In the genomic region with DNA sequence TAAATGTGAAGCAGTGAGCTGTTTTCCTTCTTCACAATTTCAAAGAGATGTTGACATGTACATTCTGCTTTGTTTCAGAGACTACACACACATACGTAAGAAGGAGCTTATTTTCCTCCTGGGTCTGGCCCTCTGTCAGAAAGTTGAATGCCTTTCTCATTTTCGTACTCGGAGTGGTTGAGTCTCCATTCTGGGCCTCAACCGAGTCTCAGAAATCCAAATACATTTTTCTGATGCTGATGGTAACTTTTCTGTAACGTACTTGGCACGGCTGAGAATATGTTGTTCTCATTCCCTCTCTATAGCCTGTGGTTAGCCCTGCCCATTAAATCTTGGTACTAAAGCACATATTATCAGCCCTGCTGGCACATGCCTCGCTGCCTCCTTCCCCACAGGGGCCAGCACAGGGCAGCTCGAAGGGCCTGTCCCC, we compare ENCODE assay signal across 19 cellular contexts. TPM values are rescaled to one million over a fixed set of nuclear protein-coding genes. Genes with fewer than 3 reads are reported as not detected.
A peak's percentile ranks its signal among the peaks of the same experiment; 100 is the strongest.
DNase-seq lines count a peak whose midpoint lies in the region; TF ChIP-seq lines count a peak whose summit lies in the region.
"Had no signal": no experiment of that assay in that cellular context is flagged by ENCODE, and none has a peak within 500 bp of the region (broad histone marks: within the 10 kb centered on the region; RNA-seq: fewer than 3 reads in every experiment).

No MANE protein-coding gene starts in this region.

- TF ChIP-seq CTCF in fibroblast of villous mesenchyme (IDR thresholded peaks at IDR 0.05; ENCODE audit: insufficient read depth, low read depth, low read length), result no peak
- TF ChIP-seq CTCF in transverse colon (IDR thresholded peaks at IDR 0.05), result no peak

- H3K4me1 Mint-ChIP-seq in activated CD4-positive, alpha-beta T cell treated with anti-CD3 and anti-CD28 coated beads, Interleukin-2, amount 10 ng/mL, durations not matched to agents 24 days and 14 days, result no peaks in the 10 kb centered on the region
- H3K4me1 Mint-ChIP-seq: activated CD4-positive, alpha-beta memory T cell treated with anti-CD3 and anti-CD28 coated beads, Interleukin-2, amount 10 ng/mL, durations not matched to agents 7 days and 5 days had no signal

- intact Hi-C loops in transverse colon (cut with DNase I; ENCODE audit: low total_unique reads), result loop anchor here (10.0 kb wide), 1 partner anchor 52 kb away; no protein-coding TSS in a partner anchor
- intact Hi-C loops in activated CD4-positive, alpha-beta T cell treated with anti-CD3 and anti-CD28 coated beads, Interleukin-2, amount 10 ng/mL, durations not matched to agents 24 days and 14 days (cut with micrococcal nuclease), result no loop called here

- in situ Hi-C loops in transverse colon (cut with MboI; ENCODE audit: low pct_ligation_motif_present in 1 of 4, low pct_unique_long_range_greater_than_20kb in 1 of 4, low sequenced_read_pairs in 3 of 4), result loop anchor here in 1 of 4 donors (25.0 kb wide), 1 partner anchor 485 kb away; no protein-coding TSS in a partner anchor

- H3K27ac ChIP-seq in muscle layer of colon (ENCODE audit: low read depth, low read length) (peak overlapping the region; percentile 97), transverse colon (peak overlapping the region; percentile 71 to 99 (median 84))
- H3K27ac ChIP-seq: cardiac muscle cell, RWPE1, VCaP had no signal

- peak; percentile 89 for DNase-seq in amniotic epithelial cell (ENCODE audit: low read depth)
- peak; percentile 73 for DNase-seq in fibroblast of villous mesenchyme (ENCODE audit: low read depth)
- DNase-seq in transverse colon, result no peak
- no peak for DNase-seq in NCI-H345 (lab: John Stamatoyannopoulos, UW)
- no peak for DNase-seq in HuH-7.5 (ENCODE audit: low spot score)
- DNase-seq in activated CD4-positive, alpha-beta T cell treated with anti-CD3 and anti-CD28 coated beads, Interleukin-2, amount 10 ng/mL, durations not matched to agents 24 days and 14 days, result no peak
- DNase-seq in DMS153 treated with DMSO at 0.1 percent for 48 hours (lab: John Stamatoyannopoulos, UW; ENCODE audit: unreplicated experiment), result no peak
- DNase-seq: activated CD4-positive, alpha-beta memory T cell treated with anti-CD3 and anti-CD28 coated beads, Interleukin-2, amount 10 ng/mL, durations not matched to agents 7 days and 5 days; activated T-cell treated with anti-CD3 and anti-CD28 coated beads, Interleukin-2, amount 50 U/mL, for 4 hours; effector memory CD4-positive, alpha-beta T cell; EL; NCI-H446; stimulated activated CD4-positive, alpha-beta T cell treated with anti-CD3 and anti-CD28 coated beads, Interleukin-15, amount 100 ng/mL, for 24 hours had no signal

- TF ChIP-seq EP300 in transverse colon (IDR thresholded peaks at IDR 0.05; ENCODE audit: low read depth), result peak; percentile 93

- no peaks in the 10 kb centered on the region for H3K36me3 ChIP-seq in muscle layer of colon (ENCODE audit: insufficient read depth, low read length)
- no peaks in the 10 kb centered on the region for H3K36me3 ChIP-seq in transverse colon
- H3K36me3 ChIP-seq: cardiac muscle cell had no signal

- TF ChIP-seq POLR2A in transverse colon (IDR thresholded peaks at IDR 0.05), result no peak

- no peak overlapping the region for H3K27ac Mint-ChIP-seq in activated CD4-positive, alpha-beta T cell treated with anti-CD3 and anti-CD28 coated beads, Interleukin-2, amount 10 ng/mL, durations not matched to agents 24 days and 14 days
- H3K27ac Mint-ChIP-seq: activated CD4-positive, alpha-beta memory T cell treated with anti-CD3 and anti-CD28 coated beads, Interleukin-2, amount 10 ng/mL, durations not matched to agents 7 days and 5 days; activated naive CD8-positive, alpha-beta T cell; stimulated activated naive CD8-positive, alpha-beta T cell treated with anti-CD3 and anti-CD28 coated beads, Interleukin-15, Interleukin-2, amounts not matched to agents 100 ng/mL and 50 ng/mL, for 24 hours had no signal

- H3K27me3 ChIP-seq in muscle layer of colon (ENCODE audit: control insufficient read depth in 1 of 2, insufficient read depth in 2 of 2, low read length in 2 of 2) (no peaks in the 10 kb centered on the region), transverse colon (no peaks in the 10 kb centered on the region)
- H3K27me3 ChIP-seq: cardiac muscle cell had no signal

- peak overlapping the region; percentile 3 for H3K9ac ChIP-seq in muscle layer of colon (ENCODE audit: low read length)

- no peaks in the 10 kb centered on the region for H3K36me3 Mint-ChIP-seq in activated CD4-positive, alpha-beta T cell treated with anti-CD3 and anti-CD28 coated beads, Interleukin-2, amount 10 ng/mL, durations not matched to agents 24 days and 14 days (ENCODE audit: low read depth)
- H3K36me3 Mint-ChIP-seq: activated naive CD8-positive, alpha-beta T cell had no signal

- H3K9me3 Mint-ChIP-seq in activated CD4-positive, alpha-beta T cell treated with anti-CD3 and anti-CD28 coated beads, Interleukin-2, amount 10 ng/mL, durations not matched to agents 24 days and 14 days, result no peaks in the 10 kb centered on the region
- H3K9me3 Mint-ChIP-seq: activated CD4-positive, alpha-beta memory T cell treated with anti-CD3 and anti-CD28 coated beads, Interleukin-2, amount 10 ng/mL, durations not matched to agents 7 days and 5 days; activated T-cell treated with anti-CD3 and anti-CD28 coated beads, Interleukin-2, amount 50 U/mL, for 4 hours; stimulated activated naive CD8-positive, alpha-beta T cell treated with anti-CD3 and anti-CD28 coated beads, Interleukin-15, Interleukin-2, amounts not matched to agents 100 ng/mL and 50 ng/mL, for 24 hours had no signal

- no peak overlapping the region for H3K4me3 Mint-ChIP-seq in activated CD4-positive, alpha-beta T cell treated with anti-CD3 and anti-CD28 coated beads, Interleukin-2, amount 10 ng/mL, durations not matched to agents 24 days and 14 days
- H3K4me3 Mint-ChIP-seq: activated CD4-positive, alpha-beta memory T cell treated with anti-CD3 and anti-CD28 coated beads, Interleukin-2, amount 10 ng/mL, durations not matched to agents 7 days and 5 days; activated naive CD8-positive, alpha-beta T cell; activated T-cell treated with anti-CD3 and anti-CD28 coated beads, Interleukin-2, amount 50 U/mL, for 4 hours; stimulated activated naive CD8-positive, alpha-beta T cell treated with anti-CD3 and anti-CD28 coated beads, Interleukin-15, Interleukin-2, amounts not matched to agents 100 ng/mL and 50 ng/mL, for 24 hours had no signal

- peaks cover 75% of the 10 kb centered on the region for H3K4me1 ChIP-seq in muscle layer of colon (ENCODE audit: insufficient read depth, low read length)
- H3K4me1 ChIP-seq in transverse colon, result peaks cover 3 to 29% (median 11%) of the 10 kb centered on the region in 4 donors

- peaks cover 8% of the 10 kb centered on the region for H3K27me3 Mint-ChIP-seq in activated CD4-positive, alpha-beta T cell treated with anti-CD3 and anti-CD28 coated beads, Interleukin-2, amount 10 ng/mL, durations not matched to agents 24 days and 14 days
- H3K27me3 Mint-ChIP-seq: activated naive CD8-positive, alpha-beta T cell; stimulated activated naive CD8-positive, alpha-beta T cell treated with anti-CD3 and anti-CD28 coated beads, Interleukin-15, Interleukin-2, amounts not matched to agents 100 ng/mL and 50 ng/mL, for 24 hours had no signal

- WGBS in transverse colon (ENCODE audit: low coverage in 1 of 2), 2 donors, result 71 to 74% methylated on average over 8 of the region's 8 CpGs

- H3K9me3 ChIP-seq in muscle layer of colon (ENCODE audit: low read length) (no peaks in the 10 kb centered on the region), transverse colon (no peaks in the 10 kb centered on the region)

- H3K4me3 ChIP-seq in fibroblast of villous mesenchyme (ENCODE audit: low read depth, low read length), result no peak overlapping the region
- H3K4me3 ChIP-seq in muscle layer of colon (ENCODE audit: low read depth in 1 of 2, low read length in 2 of 2), result no peak overlapping the region
- H3K4me3 ChIP-seq in transverse colon, result no peak overlapping the region
- H3K4me3 ChIP-seq: cardiac muscle cell had no signal

RNA-seq across cellular contexts. Expression of a gene that starts 25.3 kb away (rescaled TPM):
- total RNA-seq in fibroblast of villous mesenchyme, result 72.5 and 76.4 TPM in 2 replicates
- 10 to 100 TPM; 34.3 to 82.0 (median 45.1) TPM for total RNA-seq in transverse colon
- total RNA-seq in activated CD4-positive, alpha-beta T cell treated with anti-CD3 and anti-CD28 coated beads, Interleukin-2, amount 10 ng/mL, durations not matched to agents 24 days and 14 days, result not detected in 2 replicates

Comparison
In these comparisons a context has a peak if more than half of its experiments do, and no peak if none do; other contexts are left out.
1. DNase-seq: peak in amniotic epithelial cell (single experiment) and fibroblast of villous mesenchyme (single experiment); none in transverse colon (single experiment), NCI-H345 (single experiment), HuH-7.5 (single experiment), activated CD4-positive, alpha-beta T cell treated with anti-CD3 and anti-CD28 coated beads, Interleukin-2, amount 10 ng/mL, durations not matched to agents 24 days and 14 days (single experiment) and DMS153 treated with DMSO at 0.1 percent for 48 hours (single experiment).
2. RNA of a gene that starts 25.3 kb away (total RNA-seq): 72.5 to 76.4 TPM in fibroblast of villous mesenchyme and 34.3 to 82.0 TPM in transverse colon; not detected in activated CD4-positive, alpha-beta T cell treated with anti-CD3 and anti-CD28 coated beads, Interleukin-2, amount 10 ng/mL, durations not matched to agents 24 days and 14 days; every median in the first group is over 10 times any median in the second.